11 cellular contexts compared by ENCODE assay signal in genomic region chr12:111183094-111183493, GRCh38.
"Had no signal": no experiment of that assay in that cellular context is flagged by ENCODE, and none has a peak within 500 bp of the region (broad histone marks: within the 10 kb centered on the region; RNA-seq: fewer than 3 reads in every experiment).

No MANE protein-coding gene starts in this region.

- ATAC-seq: GM23338, HCT116 had no signal

- H3K4me3 Mint-ChIP-seq: GM23338, H9, HFFc6 had no signal

- H3K27ac ChIP-seq: GM23248 had no signal

- H3K9me3 Mint-ChIP-seq: GM23338, H9, HFFc6 had no signal

- H3K27ac Mint-ChIP-seq: GM23338, HFFc6 had no signal

- H3K4me2 ChIP-seq: GM23338 had no signal

- FAIRE-seq: H1, H54 had no signal

- H3K36me3 ChIP-seq: HAP-1 had no signal

- H3K9me3 ChIP-seq: HAP-1 had no signal

- H3K9ac ChIP-seq: GM23248 had no signal

- H2AFZ ChIP-seq: GM23248, GM23338 had no signal

- DNase-seq: GM23248, GOT3, H7, H9, HCEC 1CT, HFFc6 had no signal

- H3K4me3 ChIP-seq: GM23248, GM23338, HAP-1 had no signal
